In the genomic region with DNA sequence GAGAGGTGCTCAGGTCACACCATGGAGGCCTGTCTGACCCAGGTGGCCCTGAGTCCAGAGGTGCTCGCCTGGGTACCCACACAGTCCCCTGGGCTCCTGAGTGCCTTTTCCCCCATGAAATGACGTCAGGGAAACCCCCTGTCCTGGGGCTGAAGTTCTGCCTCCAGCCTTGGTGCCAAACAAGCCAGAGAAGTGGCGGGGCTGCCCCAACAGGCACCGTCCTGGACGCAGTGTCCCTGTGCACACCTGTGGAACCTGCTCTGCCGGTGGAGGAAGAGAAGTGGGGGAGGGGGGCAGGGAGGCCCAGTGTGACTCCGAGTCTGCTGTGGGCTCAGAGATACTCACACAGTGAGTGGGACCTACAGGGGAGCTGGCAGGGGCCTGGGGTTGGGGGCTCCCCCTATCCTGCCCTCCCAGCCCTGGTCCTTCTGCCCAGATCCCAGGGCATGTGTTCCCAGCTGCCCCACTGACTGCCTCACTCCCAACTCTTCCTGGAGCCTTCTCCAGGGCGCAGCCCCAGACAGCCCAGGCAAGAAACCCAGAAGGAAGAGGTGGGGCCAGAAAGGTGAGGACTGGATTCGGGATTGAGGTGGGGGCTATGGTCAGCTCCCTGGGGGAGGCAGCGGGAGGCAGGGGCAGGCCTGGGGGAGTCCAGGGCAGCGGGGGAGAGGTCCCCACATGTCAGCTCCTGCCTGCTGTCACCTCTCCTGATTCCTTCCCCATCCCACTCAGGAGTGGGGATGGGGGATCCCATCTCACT, we compare ENCODE assay signal across 10 cellular contexts. TPM values are rescaled to one million over a fixed set of nuclear protein-coding genes. Genes with fewer than 3 reads are reported as not detected.
DNase-seq lines count a peak whose midpoint lies in the region; ATAC-seq and TF ChIP-seq lines count a peak whose summit lies in the region.
"Had no signal": no experiment of that assay in that cellular context is flagged by ENCODE, and none has a peak within 500 bp of the region (broad histone marks: within the 10 kb centered on the region; RNA-seq: fewer than 3 reads in every experiment).

No MANE protein-coding gene starts in this region.

- H3K27ac ChIP-seq in SJCRH30 (peak overlapping the region; percentile 78), right atrium auricular region (peak overlapping the region; percentile 68 to 83), rectal smooth muscle tissue (ENCODE audit: low read depth, low read length) (peak overlapping the region; percentile 88)

- H3K36me3 Mint-ChIP-seq in Calu3 (ENCODE audit: insufficient read depth, unreplicated experiment), result peaks cover 33% of the 10 kb centered on the region

- TF ChIP-seq CTCF in Calu3 (IDR thresholded peaks at IDR 0.05; ENCODE audit: unreplicated experiment) (no peak), right atrium auricular region (IDR thresholded peaks at IDR 0.05) (no peak)

- no peak for ATAC-seq in GM18868 (IDR thresholded peaks at IDR 0.05; ENCODE audit: unreplicated experiment)
- ATAC-seq: sciatic nerve had no signal

- H3K27me3 ChIP-seq in SJCRH30 (no peaks in the 10 kb centered on the region), right atrium auricular region (no peaks in the 10 kb centered on the region), rectal smooth muscle tissue (ENCODE audit: control insufficient read depth, insufficient read depth, low read length) (no peaks in the 10 kb centered on the region)
- H3K27me3 ChIP-seq: BE2C had no signal

- peak overlapping the region; percentile 73 for H3K27ac Mint-ChIP-seq in Calu3 (ENCODE audit: unreplicated experiment)

- H3K9me3 ChIP-seq in SJCRH30 (replicated peaks) (no peaks in the 10 kb centered on the region), right atrium auricular region (no peaks in the 10 kb centered on the region)
- H3K9me3 ChIP-seq: BE2C had no signal

- peak overlapping the region; percentile 64 for H3K4me3 Mint-ChIP-seq in Calu3 (ENCODE audit: low read depth, unreplicated experiment)

- peaks cover 45% of the 10 kb centered on the region for H3K4me1 ChIP-seq in SJCRH30
- peaks cover 0 to 71% of the 10 kb centered on the region in 2 donors for H3K4me1 ChIP-seq in right atrium auricular region
- peaks cover 63% of the 10 kb centered on the region for H3K4me1 ChIP-seq in rectal smooth muscle tissue (ENCODE audit: control insufficient read depth, insufficient read depth, low read length)

- H3K9me3 Mint-ChIP-seq in Calu3 (ENCODE audit: low read depth, unreplicated experiment), result no peaks in the 10 kb centered on the region

- no peaks in the 10 kb centered on the region for H3K36me3 ChIP-seq in SJCRH30
- H3K36me3 ChIP-seq in right atrium auricular region, result no peaks in the 10 kb centered on the region
- H3K36me3 ChIP-seq in rectal smooth muscle tissue (ENCODE audit: control insufficient read depth, insufficient read depth, low read length), result no peaks in the 10 kb centered on the region

- H3K27me3 Mint-ChIP-seq in Calu3 (ENCODE audit: unreplicated experiment), result no peaks in the 10 kb centered on the region

- intact Hi-C loops in Calu3 (cut with micrococcal nuclease; ENCODE audit: unreplicated experiment), result loop anchor here (2.0 kb wide), 1 partner anchor 14 kb away; no protein-coding TSS in a partner anchor

- H3K4me3 ChIP-seq in SJCRH30, result no peak overlapping the region
- H3K4me3 ChIP-seq in right atrium auricular region, result no peak overlapping the region
- peak overlapping the region; percentile 52 for H3K4me3 ChIP-seq in rectal smooth muscle tissue (ENCODE audit: low read length)

- no TSS peak for BruUV-seq in Calu3 (replicated peaks; lab: Mats Ljungman, UMichigan)

- peak; percentile 86 for DNase-seq in Calu3
- DNase-seq in SJCRH30, result no peak
- DNase-seq in right atrium auricular region (ENCODE audit: low spot score), result no peak
- no peak for DNase-seq in NOMO-1 (lab: John Stamatoyannopoulos, UW; ENCODE audit: unreplicated experiment in 2 of 2)
- no peak for DNase-seq in NCI-H2107 (lab: John Stamatoyannopoulos, UW)
- no peak for DNase-seq in stimulated activated naive CD4-positive, alpha-beta T cell (lab: John Stamatoyannopoulos, UW)
- DNase-seq: BE2C had no signal

- CTCF ChIA-PET in Calu3 (lab: Charles Lee), result interaction anchor here (0.7 to 1.0 kb wide), 3 partner anchors 15 to 27 kb away, joined by 3 to 8 read pairs (median 6); no protein-coding TSS in a partner anchor

- H3K4me1 Mint-ChIP-seq in Calu3 (ENCODE audit: low read depth, unreplicated experiment), result peaks cover 58% of the 10 kb centered on the region

- H3K9ac ChIP-seq in rectal smooth muscle tissue (ENCODE audit: low read length), result peak overlapping the region; percentile 64

RNA-seq across cellular contexts. Expression of a gene that starts 24.8 kb away (rescaled TPM):
- total RNA-seq in Calu3 (2022), result 44.6 and 45.1 TPM in 2 replicates
- 12.2 and 12.9 TPM in 2 replicates for total RNA-seq in SJCRH30 (2014; rRNA removed; shearing (Covaris generic))
- 10 to 100 TPM; 17.1 to 17.7 TPM for total RNA-seq in right atrium auricular region
